9 cellular contexts compared by ENCODE assay signal in genomic region chr1:27299385-27300252, GRCh38. TPM values are rescaled to one million over a fixed set of nuclear protein-coding genes. Genes with fewer than 3 reads are reported as not detected.
DNase-seq lines count a peak whose midpoint lies in the region; ATAC-seq, FAIRE-seq and TF ChIP-seq lines count a peak whose summit lies in the region.
"Had no signal": no experiment of that assay in that cellular context is flagged by ENCODE, and none has a peak within 500 bp of the region (broad histone marks: within the 10 kb centered on the region; RNA-seq: fewer than 3 reads in every experiment).

No MANE protein-coding gene starts in this region.

- H3K36me3 Mint-ChIP-seq in astrocyte (ENCODE audit: low read depth, unreplicated experiment) = peaks cover 5% of the 10 kb centered on the region

- no peaks in the 10 kb centered on the region for H4K20me1 ChIP-seq in astrocyte (ENCODE audit: insufficient read depth, low read length)

- DNase-seq in HL-60 (ENCODE audit: low read depth in 1 of 2, low spot score in 1 of 2) (peak in 1 of 2 experiments; percentile 17), astrocyte (ENCODE audit: low read depth) (peak; percentile 99), right cardiac atrium (peak; percentile 71 to 86 (median 86)), retinal pigment epithelial cell (ENCODE audit: low read depth) (peak; percentile 59), SKM-1 treated with dmso at 0.1 percent for 144 hours (lab: John Stamatoyannopoulos, UW; ENCODE audit: unreplicated experiment) (no peak)
- DNase-seq in NK-92 treated with Interleukin-12 subunit alpha and Interleukin-12 subunit beta, amount 100 ng/mL, for 24 hours (lab: John Stamatoyannopoulos, UW) = no peak
- DNase-seq in stimulated activated CD4-positive, alpha-beta T cell treated with anti-CD3 and anti-CD28 coated beads, Interleukin-4, amount 100 ng/mL, for 4 hours = no peak

- H3K9ac ChIP-seq in astrocyte (ENCODE audit: low read length) = peak overlapping the region; percentile 75

- peaks cover 34% of the 10 kb centered on the region for H3K4me1 ChIP-seq in astrocyte (ENCODE audit: insufficient read depth, low read length)
- peaks cover 13% of the 10 kb centered on the region for H3K4me1 ChIP-seq in right cardiac atrium (ENCODE audit: control insufficient read depth, insufficient read depth, low read length)
- H3K4me1 ChIP-seq: pancreas had no signal

- peak overlapping the region; percentile 78 for H2AFZ ChIP-seq in astrocyte (ENCODE audit: low read depth, low read length)

- H3K27me3 ChIP-seq in HL-60 (ENCODE audit: insufficient read depth, poor library complexity, severe bottlenecking) (no peaks in the 10 kb centered on the region), astrocyte (ENCODE audit: insufficient read depth, low read length) (no peaks in the 10 kb centered on the region), right cardiac atrium (ENCODE audit: control insufficient read depth, insufficient read depth) (no peaks in the 10 kb centered on the region)
- H3K27me3 ChIP-seq: pancreas had no signal

- H3K4me1 Mint-ChIP-seq in astrocyte (ENCODE audit: low read depth, unreplicated experiment) = peaks cover 42% of the 10 kb centered on the region

- peak overlapping the region; percentile 61 for H3K4me3 Mint-ChIP-seq in astrocyte (ENCODE audit: unreplicated experiment)

- H3K36me3 ChIP-seq in astrocyte (ENCODE audit: insufficient read depth, low read length) = no peaks in the 10 kb centered on the region

- peak overlapping the region; percentile 72 for H3K27ac ChIP-seq in HL-60 (replicated peaks)
- peak overlapping the region; percentile 94 for H3K27ac ChIP-seq in astrocyte (ENCODE audit: low read depth, low read length)
- H3K27ac ChIP-seq in right cardiac atrium (ENCODE audit: low read length) = peak overlapping the region; percentile 78

- peak overlapping the region; percentile 79 for H3K4me2 ChIP-seq in astrocyte (ENCODE audit: low read length)

- no peaks in the 10 kb centered on the region for H3K9me3 Mint-ChIP-seq in astrocyte (ENCODE audit: unreplicated experiment)

- 34% methylated on average over 14 of the region's 14 CpGs for WGBS in right cardiac atrium

- TF ChIP-seq CTCF in HL-60 (IDR thresholded peaks at IDR 0.05; ENCODE audit: insufficient read depth, low read length) = no peak
- TF ChIP-seq CTCF in astrocyte (IDR thresholded peaks at IDR 0.05; ENCODE audit: insufficient read depth, low read depth, low read length) = no peak
- no peak for TF ChIP-seq CTCF in retinal pigment epithelial cell (conservative IDR thresholded peaks at IDR 0.05; ENCODE audit: low read depth, low read length)

- peak overlapping the region; percentile 97 for H3K27ac Mint-ChIP-seq in astrocyte (ENCODE audit: unreplicated experiment)

- intact Hi-C loops in right cardiac atrium (cut with DNase I) = loop anchor here (2.0 to 10.0 kb wide), 6 partner anchors 89 to 365 kb away; partner anchors contain the start of gene GPR3 (in 1 of the 4)

- peak; percentile 95 for FAIRE-seq in astrocyte (lab: Jason Lieb, UNC)
- FAIRE-seq: pancreas had no signal

- H3K4me3 ChIP-seq in HL-60 (replicated peaks; ENCODE audit: insufficient read depth, low read length) (no peak overlapping the region), astrocyte (ENCODE audit: insufficient read depth, low read depth, low read length) (peak overlapping the region; percentile 30), right cardiac atrium (ENCODE audit: low read length) (no peak overlapping the region), retinal pigment epithelial cell (ENCODE audit: low read length) (no peak overlapping the region)
- H3K4me3 ChIP-seq: pancreas had no signal

- no peaks in the 10 kb centered on the region for H3K79me2 ChIP-seq in astrocyte (ENCODE audit: insufficient read depth, low read length)

- peak; percentile 64 to 71 for ATAC-seq in right cardiac atrium
- no peak for ATAC-seq in HG02852 (IDR thresholded peaks at IDR 0.05; ENCODE audit: unreplicated experiment)

- peaks cover 2% of the 10 kb centered on the region for H3K27me3 Mint-ChIP-seq in astrocyte (ENCODE audit: low read depth, unreplicated experiment)

- no peaks in the 10 kb centered on the region for H3K9me3 ChIP-seq in astrocyte (ENCODE audit: insufficient read depth, low read depth, low read length)
- no peaks in the 10 kb centered on the region for H3K9me3 ChIP-seq in right cardiac atrium (ENCODE audit: control insufficient read depth, low read length)
- H3K9me3 ChIP-seq: pancreas had no signal

RNA-seq across cellular contexts. Expression of gene TMEM222, which starts 22.3 kb away (rescaled TPM):
- total RNA-seq in astrocyte (43.8 and 46.0 TPM in 2 replicates), right cardiac atrium (10 to 100 TPM; 20.8 to 29.5 (median 27.1) TPM)
- polyA plus RNA-seq in right cardiac atrium = 26.9 TPM

RNA-seq across cellular contexts. Expression of gene SYTL1, which starts 42.2 kb away (rescaled TPM):
- 10.7 and 12.2 TPM in 2 replicates for total RNA-seq in astrocyte
- 1 to 10 TPM in 3 of 4 donors, under 1 TPM in 1; 0.39 to 2.9 (median 2.0) TPM for total RNA-seq in right cardiac atrium
- 2.1 TPM for polyA plus RNA-seq in right cardiac atrium

Comparison
In these comparisons a context has a peak if more than half of its experiments do, and no peak if none do; other contexts are left out.
1. DNase-seq: peak in astrocyte (single experiment), right cardiac atrium (3 of 3) and retinal pigment epithelial cell (single experiment); none in NK-92 treated with Interleukin-12 subunit alpha and Interleukin-12 subunit beta, amount 100 ng/mL, for 24 hours (single experiment), stimulated activated CD4-positive, alpha-beta T cell treated with anti-CD3 and anti-CD28 coated beads, Interleukin-4, amount 100 ng/mL, for 4 hours (0 of 2) and SKM-1 treated with dmso at 0.1 percent for 144 hours (single experiment).
2. Peak in every context shown above with its lines, with median percentiles within 50 percentile points of each other: H3K27ac ChIP-seq.